ENCODE assay signal across 1 cellular context in genomic region chr10:11157292-11158052, GRCh38.
TF ChIP-seq lines count a peak whose summit lies in the region.

No MANE protein-coding gene starts in this region.

TF ChIP-seq in GM12878, 131 proteins besides CTCF, POLR2A, EP300 and RAD21 (continued from another document):
- TF ChIP-seq BCL3 (IDR thresholded peaks at IDR 0.05; ENCODE audit: borderline replicate concordance, insufficient read depth, low read depth, low read length, poor library complexity, severe bottlenecking) (no peak), NBN (IDR thresholded peaks at IDR 0.05) (no peak)
TF ChIP-seq in GM12878: peak in this region for 1.
